ENCODE assay signal across 35 cellular contexts in the genomic region with DNA sequence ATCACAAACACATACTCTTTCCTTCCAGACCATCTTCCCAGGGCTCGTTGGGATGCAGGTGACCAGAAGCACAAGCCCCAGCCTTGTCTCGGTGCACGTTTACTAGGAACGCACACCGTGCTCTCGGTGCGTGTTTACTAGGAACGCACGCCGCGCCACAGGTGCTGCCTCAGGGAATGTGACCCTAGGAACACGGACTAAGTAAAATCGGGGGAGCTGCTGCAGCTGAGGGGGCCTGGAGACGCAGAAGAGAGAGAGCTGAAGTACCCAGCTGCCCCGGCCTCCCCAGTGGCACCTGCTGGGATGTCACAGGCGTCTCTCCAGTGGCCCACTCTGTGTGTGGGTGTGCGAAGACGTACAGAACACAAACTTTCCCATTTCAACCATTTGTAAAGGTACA.
"Had no signal": no experiment of that assay in that cellular context is flagged by ENCODE, and none has a peak within 500 bp of the region (broad histone marks: within the 10 kb centered on the region; RNA-seq: fewer than 3 reads in every experiment).

No MANE protein-coding gene starts in this region.

- H3K27me3 Mint-ChIP-seq: activated naive CD8-positive, alpha-beta T cell treated with anti-CD3 and anti-CD28 coated beads for 36 hours had no signal

- H3K4me3 ChIP-seq: Peyer's patch had no signal

- DNase-seq: activated B cell treated with CpG ODN at 0.5 μM for 24 hours; activated CD4-positive, alpha-beta memory T cell treated with anti-CD3 and anti-CD28 coated beads for 36 hours; activated CD4-positive, alpha-beta T cell treated with anti-CD3 and anti-CD28 coated beads for 4 hours; activated CD4-positive, alpha-beta T cell treated with anti-CD3 and anti-CD28 coated beads, Interleukin-2, amount 50 U/mL, for 1 hour; activated CD4-positive, CD25-positive, alpha-beta regulatory T cell treated with anti-CD3 and anti-CD28 coated beads, Interleukin-2, amount 50 U/mL, for 72 hours; activated CD8-positive, alpha-beta memory T cell treated with anti-CD3 and anti-CD28 coated beads, Interleukin-2, amount 50 U/mL, for 4 hours; activated naive CD4-positive, alpha-beta T cell; activated naive CD4-positive, alpha-beta T cell treated with anti-CD3 and anti-CD28 coated beads, Interleukin-2, amount 50 U/mL, for 16 hours; activated naive CD8-positive, alpha-beta T cell treated with anti-CD3 and anti-CD28 coated beads for 36 hours; activated T-cell treated with anti-CD3 and anti-CD28 coated beads for 4 hours; activated T-cell treated with anti-CD3 and anti-CD28 coated beads, Interleukin-2, amount 50 U/mL, for 4 hours; amniotic stem cell; brain microvascular endothelial cell; Karpas-422; KBM-7; NCI-H1105; NCI-H1417 treated with DMSO at 0.1 percent for 48 hours; NCI-H187 treated with DMSO at 0.1 percent for 48 hours; NCI-H2081 treated with DMSO at 0.1 percent for 48 hours; NCI-H2171; NCI-H510A; NCI-H526; NCI-H748 treated with DMSO at 0.1 percent for 48 hours; NK-92 treated with Interleukin-12 subunit alpha and Interleukin-12 subunit beta, amount 100 ng/mL, for 24 hours; PC-3; Peyer's patch; RPMI8226; SW 1271; T-helper 1 cell; T-helper 2 cell; T-helper 9 cell had no signal

- H3K9me3 Mint-ChIP-seq: activated B cell treated with CpG ODN at 0.5 μM for 24 hours; activated CD4-positive, alpha-beta memory T cell treated with anti-CD3 and anti-CD28 coated beads for 36 hours; activated naive CD8-positive, alpha-beta T cell treated with anti-CD3 and anti-CD28 coated beads for 36 hours; activated T-cell treated with anti-CD3 and anti-CD28 coated beads, Interleukin-2, amount 50 U/mL, for 4 hours; activated T-helper 1 cell treated with anti-CD3 and anti-CD28 coated beads, Interleukin-12 subunit alpha, Interleukin-12 subunit beta, Interleukin-2, Interleukin-4 antibody, amounts not matched to agents 30 ng/mL and 10 ng/mL and 1 ng/mL, durations not matched to agents 14 hours and 24 hours and 36 hours had no signal

- H3K27me3 ChIP-seq: brain microvascular endothelial cell, Peyer's patch had no signal

- H3K4me3 Mint-ChIP-seq: activated B cell treated with CpG ODN at 0.5 μM for 24 hours; activated CD4-positive, alpha-beta memory T cell treated with anti-CD3 and anti-CD28 coated beads for 36 hours; activated naive CD8-positive, alpha-beta T cell treated with anti-CD3 and anti-CD28 coated beads for 36 hours; activated T-cell treated with anti-CD3 and anti-CD28 coated beads, Interleukin-2, amount 50 U/mL, for 4 hours; activated T-helper 1 cell treated with anti-CD3 and anti-CD28 coated beads, Interleukin-12 subunit alpha, Interleukin-12 subunit beta, Interleukin-2, Interleukin-4 antibody, amounts not matched to agents 30 ng/mL and 10 ng/mL and 1 ng/mL, durations not matched to agents 14 hours and 24 hours and 36 hours; IgD-negative memory B cell had no signal

- ATAC-seq: activated T-cell treated with anti-CD3 and anti-CD28 coated beads, Interleukin-2, amount 50 U/mL, for 4 hours; PC-3; Right ventricle myocardium inferior had no signal

- H3K9me3 ChIP-seq: Peyer's patch had no signal

- H3K36me3 ChIP-seq: brain microvascular endothelial cell, Peyer's patch had no signal

- H3K27ac Mint-ChIP-seq: activated B cell treated with CpG ODN at 0.5 μM for 24 hours; activated CD4-positive, alpha-beta memory T cell treated with anti-CD3 and anti-CD28 coated beads for 36 hours; activated naive CD8-positive, alpha-beta T cell treated with anti-CD3 and anti-CD28 coated beads for 36 hours; activated T-helper 1 cell treated with anti-CD3 and anti-CD28 coated beads, Interleukin-12 subunit alpha, Interleukin-12 subunit beta, Interleukin-2, Interleukin-4 antibody, amounts not matched to agents 30 ng/mL and 10 ng/mL and 1 ng/mL, durations not matched to agents 14 hours and 24 hours and 36 hours; IgD-negative memory B cell had no signal

- H3K4me1 Mint-ChIP-seq: activated naive CD8-positive, alpha-beta T cell treated with anti-CD3 and anti-CD28 coated beads for 36 hours; IgD-negative memory B cell had no signal

- H3K27ac ChIP-seq: brain microvascular endothelial cell, Peyer's patch, VCaP had no signal

- H3K36me3 Mint-ChIP-seq: activated CD4-positive, alpha-beta memory T cell treated with anti-CD3 and anti-CD28 coated beads for 36 hours; IgD-negative memory B cell had no signal

- H3K4me1 ChIP-seq: Peyer's patch had no signal
